In genomic region chr9:35758475-35759050, GRCh38 we compare ENCODE assay signal across 11 cellular contexts. TPM values are rescaled to one million over a fixed set of nuclear protein-coding genes. Genes with fewer than 3 reads are reported as not detected.
DNase-seq lines count a peak whose midpoint lies in the region; ATAC-seq lines count a peak whose summit lies in the region.
"Had no signal": no experiment of that assay in that cellular context is flagged by ENCODE, and none has a peak within 500 bp of the region (broad histone marks: within the 10 kb centered on the region; RNA-seq: fewer than 3 reads in every experiment).

No MANE protein-coding gene starts in this region.

- DNase-seq in activated CD4-positive, alpha-beta T cell treated with anti-CD3 and anti-CD28 coated beads, Interleukin-2, amount 10 ng/mL, durations not matched to agents 7 days and 5 days: no peak
- DNase-seq in activated CD4-positive, alpha-beta T cell treated with anti-CD3 and anti-CD28 coated beads, Interleukin-2, amount 50 U/mL, for 4 hours: no peak
- DNase-seq in T-cell: no peak
- DNase-seq in fibroblast of peridontal ligament (ENCODE audit: extremely low read depth): peak; percentile 45
- DNase-seq in superior temporal gyrus (ENCODE audit: extremely low spot score): peak; percentile 33
- DNase-seq in DMS114 treated with DMSO at 0.1 percent for 48 hours (lab: John Stamatoyannopoulos, UW; ENCODE audit: unreplicated experiment): no peak
- DNase-seq in effector CD4-positive, alpha-beta T cell: no peak
- DNase-seq in NCI-H146 (lab: John Stamatoyannopoulos, UW): no peak
- DNase-seq: erythroblast; H7; stimulated activated CD4-positive, alpha-beta T cell treated with anti-CD3 and anti-CD28 coated beads, Interleukin-4, amount 100 ng/mL, for 4 hours had no signal

- peak overlapping the region; percentile 58 for H3K4me3 Mint-ChIP-seq in activated CD4-positive, alpha-beta T cell treated with anti-CD3 and anti-CD28 coated beads, Interleukin-2, amount 10 ng/mL, durations not matched to agents 7 days and 5 days
- peak overlapping the region; percentile 71 to 88 (median 74) for H3K4me3 Mint-ChIP-seq in T-cell

- H3K36me3 Mint-ChIP-seq in activated CD4-positive, alpha-beta T cell treated with anti-CD3 and anti-CD28 coated beads, Interleukin-2, amount 10 ng/mL, durations not matched to agents 7 days and 5 days (ENCODE audit: low read depth): peaks cover 14% of the 10 kb centered on the region
- peaks cover 17% of the 10 kb centered on the region for H3K36me3 Mint-ChIP-seq in T-cell

- CTCF ChIA-PET in activated CD4-positive, alpha-beta T cell treated with anti-CD3 and anti-CD28 coated beads, Interleukin-2, amount 10 ng/mL, durations not matched to agents 7 days and 5 days (lab: Charles Lee): interaction anchor here (1.8 kb wide), 1 partner anchor 11 kb away, joined by 4 read pairs; no protein-coding TSS in a partner anchor
- CTCF ChIA-PET in T-cell (lab: Charles Lee): interaction anchor here (0.6 to 1.4 kb wide), 4 partner anchors 12 to 1417 kb away, joined by 3 to 5 read pairs (median 4); partner anchors contain the start of gene TLN1 (in 1 of the 2)

- no peaks in the 10 kb centered on the region for H3K27me3 Mint-ChIP-seq in activated CD4-positive, alpha-beta T cell treated with anti-CD3 and anti-CD28 coated beads, Interleukin-2, amount 10 ng/mL, durations not matched to agents 7 days and 5 days
- no peaks in the 10 kb centered on the region for H3K27me3 Mint-ChIP-seq in T-cell

- POLR2A ChIA-PET in activated CD4-positive, alpha-beta T cell treated with anti-CD3 and anti-CD28 coated beads, Interleukin-2, amount 10 ng/mL, durations not matched to agents 7 days and 5 days (lab: Charles Lee): no interaction called here
- POLR2A ChIA-PET in T-cell (lab: Charles Lee): no interaction called here

- no peak for ATAC-seq in T-cell (replicated peaks in 1 of 4)

- H3K9me3 Mint-ChIP-seq in activated CD4-positive, alpha-beta T cell treated with anti-CD3 and anti-CD28 coated beads, Interleukin-2, amount 10 ng/mL, durations not matched to agents 7 days and 5 days: no peaks in the 10 kb centered on the region
- no peaks in the 10 kb centered on the region for H3K9me3 Mint-ChIP-seq in T-cell

- peaks cover 43% of the 10 kb centered on the region for H3K4me1 Mint-ChIP-seq in activated CD4-positive, alpha-beta T cell treated with anti-CD3 and anti-CD28 coated beads, Interleukin-2, amount 10 ng/mL, durations not matched to agents 7 days and 5 days
- H3K4me1 Mint-ChIP-seq in T-cell: peaks cover 58 to 66% (median 65%) of the 10 kb centered on the region in 3 donors

- H3K27ac Mint-ChIP-seq in activated CD4-positive, alpha-beta T cell treated with anti-CD3 and anti-CD28 coated beads, Interleukin-2, amount 10 ng/mL, durations not matched to agents 7 days and 5 days: peak overlapping the region; percentile 50
- H3K27ac Mint-ChIP-seq in T-cell: peak overlapping the region; percentile 71 to 75

RNA-seq across cellular contexts. Expression of gene MSMP, which starts 4.5 kb away (rescaled TPM):
- total RNA-seq in activated CD4-positive, alpha-beta T cell treated with anti-CD3 and anti-CD28 coated beads, Interleukin-2, amount 10 ng/mL, durations not matched to agents 7 days and 5 days: not detected
- total RNA-seq in T-cell: 1 to 10 TPM in 3 of 5 donors, not detected in 2; 1.6 to 5.1 (median 1.6) TPM
- total RNA-seq: H7 had no signal

RNA-seq across cellular contexts. Expression of gene RGP1, which starts 9.5 kb away (rescaled TPM):
- total RNA-seq in activated CD4-positive, alpha-beta T cell treated with anti-CD3 and anti-CD28 coated beads, Interleukin-2, amount 10 ng/mL, durations not matched to agents 7 days and 5 days: 10 to 100 TPM; 24.7 to 28.4 TPM
- 10 to 100 TPM; 20.6 to 36.5 (median 33.5) TPM for total RNA-seq in T-cell

RNA-seq across cellular contexts. Expression of gene GBA2, which starts 9.5 kb away (rescaled TPM):
- 10 to 100 TPM; 42.8 to 44.1 TPM for total RNA-seq in activated CD4-positive, alpha-beta T cell treated with anti-CD3 and anti-CD28 coated beads, Interleukin-2, amount 10 ng/mL, durations not matched to agents 7 days and 5 days
- total RNA-seq in T-cell: 10 to 100 TPM; 35.4 to 63.3 (median 60.1) TPM

RNA-seq across cellular contexts. Expression of gene CREB3, which starts 26.1 kb away (rescaled TPM):
- 10 to 100 TPM; 18.1 to 18.3 TPM for total RNA-seq in activated CD4-positive, alpha-beta T cell treated with anti-CD3 and anti-CD28 coated beads, Interleukin-2, amount 10 ng/mL, durations not matched to agents 7 days and 5 days
- 10 to 100 TPM; 15.9 to 22.6 (median 19.3) TPM for total RNA-seq in T-cell

RNA-seq across cellular contexts. Expression of gene TLN1, which starts 26.6 kb away (rescaled TPM):
- 100 to 1,000 TPM; 362 to 422 TPM for total RNA-seq in activated CD4-positive, alpha-beta T cell treated with anti-CD3 and anti-CD28 coated beads, Interleukin-2, amount 10 ng/mL, durations not matched to agents 7 days and 5 days
- 100 to 1,000 TPM; 229 to 366 (median 294) TPM for total RNA-seq in T-cell

Comparison
In these comparisons a context has a peak if more than half of its experiments do, and no peak if none do; other contexts are left out.
1. DNase-seq: peak in fibroblast of peridontal ligament (single experiment) and superior temporal gyrus (single experiment); none in activated CD4-positive, alpha-beta T cell treated with anti-CD3 and anti-CD28 coated beads, Interleukin-2, amount 10 ng/mL, durations not matched to agents 7 days and 5 days (single experiment), activated CD4-positive, alpha-beta T cell treated with anti-CD3 and anti-CD28 coated beads, Interleukin-2, amount 50 U/mL, for 4 hours (0 of 2), T-cell (0 of 34), DMS114 treated with DMSO at 0.1 percent for 48 hours (single experiment), effector CD4-positive, alpha-beta T cell (single experiment) and NCI-H146 (single experiment).